ENCODE assay signal across 20 cellular contexts in the genomic region with DNA sequence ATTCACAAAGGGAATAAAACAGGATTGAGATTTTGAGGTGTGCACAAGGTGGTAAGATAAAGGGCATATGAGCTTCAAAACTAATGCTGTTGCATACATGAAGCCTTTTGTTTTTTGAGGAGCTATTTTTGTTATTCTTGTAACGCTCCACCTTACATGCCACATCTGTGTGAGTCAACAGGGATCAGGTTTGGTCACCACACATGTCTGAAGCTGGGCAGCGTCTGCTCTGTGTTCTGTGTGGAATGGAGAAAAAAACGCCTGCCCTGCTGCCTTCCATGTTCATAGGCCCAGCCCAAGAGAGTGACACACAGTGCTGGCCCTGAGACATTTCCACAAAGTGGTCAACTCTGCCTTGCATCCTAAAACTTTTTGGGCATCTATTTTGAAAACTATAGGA.
DNase-seq lines count a peak whose midpoint lies in the region; TF ChIP-seq lines count a peak whose summit lies in the region.
"Had no signal": no experiment of that assay in that cellular context is flagged by ENCODE, and none has a peak within 500 bp of the region (broad histone marks: within the 10 kb centered on the region; RNA-seq: fewer than 3 reads in every experiment).

No MANE protein-coding gene starts in this region.

- 89% methylated on average over 3 of the region's 3 CpGs for whole genome bisulfite sequencing in esophagus muscularis mucosa

- TF ChIP-seq POLR2A in esophagus muscularis mucosa (IDR thresholded peaks at IDR 0.05; ENCODE audit: low read depth): no peak

- H4K20me1 ChIP-seq in osteoblast (ENCODE audit: insufficient read depth, low read length): no peaks in the 10 kb centered on the region

- H3K36me3 ChIP-seq in esophagus muscularis mucosa (peaks cover 19 to 52% (median 33%) of the 10 kb centered on the region in 4 donors), osteoblast (ENCODE audit: insufficient read depth, low read length) (peaks cover 49% of the 10 kb centered on the region)
- H3K36me3 ChIP-seq: ovary, right atrium auricular region had no signal

- H3K4me2 ChIP-seq in osteoblast (ENCODE audit: insufficient read depth, low read length): no peak overlapping the region

- H3K9me3 ChIP-seq in esophagus muscularis mucosa (no peaks in the 10 kb centered on the region), osteoblast (ENCODE audit: low read depth, low read length) (no peaks in the 10 kb centered on the region)
- H3K9me3 ChIP-seq: gastrocnemius medialis, ovary, right atrium auricular region had no signal

- TF ChIP-seq CTCF in esophagus muscularis mucosa (IDR thresholded peaks at IDR 0.05): no peak
- TF ChIP-seq CTCF in osteoblast (IDR thresholded peaks at IDR 0.05; ENCODE audit: extremely low read depth, low read depth, low read length): no peak

- intact Hi-C loops in esophagus muscularis mucosa (cut with DNase I): no loop called here

- TF ChIP-seq EP300 in esophagus muscularis mucosa (IDR thresholded peaks at IDR 0.05): no peak

- no peaks in the 10 kb centered on the region for H3K27me3 ChIP-seq in esophagus muscularis mucosa
- no peaks in the 10 kb centered on the region for H3K27me3 ChIP-seq in osteoblast (ENCODE audit: insufficient read depth, low read length)
- H3K27me3 ChIP-seq: gastrocnemius medialis, ovary, right atrium auricular region had no signal

- H3K79me2 ChIP-seq in osteoblast (ENCODE audit: insufficient read depth, low read length): peaks cover 5% of the 10 kb centered on the region

- in situ Hi-C loops in KBM-7 (cut with MboI; ENCODE audit: low pct_unique_long_range_greater_than_20kb, low sequenced_read_pairs): no loop called here

- H3K27ac ChIP-seq in esophagus muscularis mucosa (replicated peaks in 1 of 4) (peak overlapping the region in 1 of 4 donors; percentile 26), osteoblast (ENCODE audit: low read depth, low read length) (peak overlapping the region; percentile 94), caudate nucleus (ENCODE audit: low read depth, low read length) (no peak overlapping the region)
- H3K27ac ChIP-seq: coronary artery, ovary, right atrium auricular region had no signal

- DNase-seq in HT1080 (ENCODE audit: low read depth) (peak; percentile 59), amniotic epithelial cell (ENCODE audit: low read depth) (peak; percentile 10), esophagus muscularis mucosa (ENCODE audit: extremely low spot score) (peak; percentile 64), osteoblast (ENCODE audit: insufficient read length, low spot score, missing footprints) (peak; percentile 56), KBM-7 (no peak), T1000 (lab: John Stamatoyannopoulos, UW) (no peak), caudate nucleus (lab: John Stamatoyannopoulos, UW) (no peak)
- DNase-seq: activated CD4-positive, CD25-positive, alpha-beta regulatory T cell treated with anti-CD3 and anti-CD28 coated beads, Interleukin-2, amount 50 U/mL, for 72 hours; activated naive CD4-positive, alpha-beta T cell treated with anti-CD3 and anti-CD28 coated beads for 36 hours; activated T-cell treated with anti-CD3 and anti-CD28 coated beads, Interleukin-2, amount 50 U/mL, for 4 hours; CD4-positive, CD25-positive, alpha-beta regulatory T cell; gastrocnemius medialis; GDM1; GOT3; naive B cell; NCI-H1930; NCI-H345 had no signal

- H2AFZ ChIP-seq in osteoblast (ENCODE audit: low read length): no peak overlapping the region

- no peak overlapping the region for H3K4me3 ChIP-seq in esophagus muscularis mucosa
- no peak overlapping the region for H3K4me3 ChIP-seq in osteoblast (ENCODE audit: insufficient read depth, low read length)
- H3K4me3 ChIP-seq: coronary artery, gastrocnemius medialis, ovary, right atrium auricular region had no signal

- H3K4me1 ChIP-seq in esophagus muscularis mucosa (peaks cover 9 to 24% (median 21%) of the 10 kb centered on the region in 4 donors), osteoblast (ENCODE audit: insufficient read depth, low read length) (peaks cover 37% of the 10 kb centered on the region)

Comparison
In these comparisons a context has a peak if more than half of its experiments do, and no peak if none do; other contexts are left out.
1. DNase-seq: peak in HT1080 (single experiment), amniotic epithelial cell (single experiment), esophagus muscularis mucosa (single experiment) and osteoblast (single experiment); none in KBM-7 (single experiment), T1000 (single experiment) and caudate nucleus (0 of 61).